ENCODE assay signal across 19 cellular contexts in the genomic region with DNA sequence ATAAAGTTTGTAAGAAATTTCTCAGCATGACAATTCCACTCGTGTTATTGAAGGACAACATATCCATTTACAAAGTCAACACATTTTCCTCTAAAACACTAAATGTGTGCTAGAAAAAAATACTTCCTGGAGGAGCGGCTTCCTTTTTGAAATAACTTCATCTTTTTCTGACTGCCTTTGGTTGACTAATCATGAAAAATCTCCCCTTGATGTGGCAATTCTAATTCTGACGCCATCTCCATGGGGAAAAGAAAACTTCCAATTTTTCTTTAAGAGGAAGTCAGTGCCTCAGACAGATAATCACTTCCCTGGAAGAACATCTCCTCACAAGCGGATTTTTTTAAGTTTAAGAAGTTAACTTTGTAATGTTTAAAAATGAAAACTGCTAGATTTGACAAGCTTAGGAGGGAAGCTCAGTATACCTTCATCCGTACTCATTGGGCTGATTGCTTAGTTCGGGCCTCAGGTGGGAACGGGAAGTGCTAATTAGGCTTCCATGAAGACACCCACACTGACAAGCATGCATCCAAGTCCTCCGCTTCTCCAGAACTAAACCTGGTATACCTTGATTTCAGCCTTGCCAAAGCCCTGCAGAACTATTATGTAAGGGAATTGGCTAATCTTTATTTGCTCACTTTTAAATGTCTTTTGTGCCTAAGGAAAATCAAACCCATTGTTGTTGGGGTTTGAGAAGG. TPM values are rescaled to one million over a fixed set of nuclear protein-coding genes. Genes with fewer than 3 reads are reported as not detected.
DNase-seq lines count a peak whose midpoint lies in the region; ATAC-seq and TF ChIP-seq lines count a peak whose summit lies in the region.
"Had no signal": no experiment of that assay in that cellular context is flagged by ENCODE, and none has a peak within 500 bp of the region (broad histone marks: within the 10 kb centered on the region; RNA-seq: fewer than 3 reads in every experiment).

No MANE protein-coding gene starts in this region.

- H3K36me3 ChIP-seq in esophagus squamous epithelium: no peaks in the 10 kb centered on the region
- H3K36me3 ChIP-seq: prostate gland had no signal

- intact Hi-C loops in esophagus squamous epithelium (cut with DNase I): no loop called here

- peak; percentile 36 for DNase-seq in GM03348 (ENCODE audit: low spot score)
- peak; percentile 24 for DNase-seq in NCI-H226
- no peak for DNase-seq in esophagus squamous epithelium (lab: John Stamatoyannopoulos, UW)
- peak; percentile 33 for DNase-seq in renal cortical epithelial cell (ENCODE audit: low read depth)
- DNase-seq in T-helper 17 cell: no peak
- DNase-seq in NCI-H82 (lab: John Stamatoyannopoulos, UW): no peak
- no peak for DNase-seq in nephron progenitor cell
- DNase-seq: activated CD4-positive, alpha-beta T cell treated with anti-CD3 and anti-CD28 coated beads for 36 hours; CD4-positive, CD25-positive, alpha-beta regulatory T cell; Karpas-422; left cardiac atrium; NCI-H2029 treated with DMSO at 0.1 percent for 48 hours; NCI-H774; SHP77 had no signal

- no peak for TF ChIP-seq CTCF in esophagus squamous epithelium (IDR thresholded peaks at IDR 0.05)
- no peak for TF ChIP-seq CTCF in nephron progenitor cell (IDR thresholded peaks at IDR 0.05)

- H3K4me1 ChIP-seq in esophagus squamous epithelium: peaks cover 0 to 40% (median 28%) of the 10 kb centered on the region in 3 donors
- H3K4me1 ChIP-seq: prostate gland had no signal

- no peak for ATAC-seq in T-helper 17 cell
- no peak for ATAC-seq in GM18868 (IDR thresholded peaks at IDR 0.05; ENCODE audit: unreplicated experiment)
- ATAC-seq: activated CD4-positive, alpha-beta T cell treated with anti-CD3 and anti-CD28 coated beads for 36 hours had no signal

- H3K4me1 Mint-ChIP-seq in T-helper 17 cell (peaks cover 21% of the 10 kb centered on the region), nephron progenitor cell (peaks cover 23% of the 10 kb centered on the region)

- H3K4me3 Mint-ChIP-seq in T-helper 17 cell (no peak overlapping the region), nephron progenitor cell (no peak overlapping the region)
- H3K4me3 Mint-ChIP-seq: activated CD4-positive, alpha-beta T cell treated with anti-CD3 and anti-CD28 coated beads for 36 hours; activated naive CD4-positive, alpha-beta T cell treated with anti-CD3 and anti-CD28 coated beads, Interleukin-2, amount 50 U/mL, for 24 hours; T-helper 2 cell treated with Interferon-gamma antibody and Interleukin-4, amounts not matched to agents 5 μg/mL and 100 μg/mL, for 36 hours had no signal

- H3K27ac Mint-ChIP-seq in T-helper 17 cell (no peak overlapping the region), nephron progenitor cell (no peak overlapping the region)
- H3K27ac Mint-ChIP-seq: activated CD4-positive, alpha-beta T cell treated with anti-CD3 and anti-CD28 coated beads for 36 hours; activated naive CD4-positive, alpha-beta T cell treated with anti-CD3 and anti-CD28 coated beads, Interleukin-2, amount 50 U/mL, for 24 hours; T-helper 2 cell treated with Interferon-gamma antibody and Interleukin-4, amounts not matched to agents 5 μg/mL and 100 μg/mL, for 36 hours had no signal

- peak overlapping the region in 3 of 4 donors; percentile 9 to 51 (median 27) for H3K27ac ChIP-seq in esophagus squamous epithelium
- H3K27ac ChIP-seq: hepatocyte, prostate gland had no signal

- H3K9me3 Mint-ChIP-seq in nephron progenitor cell: peaks cover 32% of the 10 kb centered on the region
- H3K9me3 Mint-ChIP-seq: activated naive CD4-positive, alpha-beta T cell treated with anti-CD3 and anti-CD28 coated beads, Interleukin-2, amount 50 U/mL, for 24 hours had no signal

- no peak for TF ChIP-seq POLR2A in esophagus squamous epithelium (IDR thresholded peaks at IDR 0.05)

- H3K9me3 ChIP-seq in esophagus squamous epithelium (no peaks in the 10 kb centered on the region), T-helper 17 cell (ENCODE audit: control insufficient read depth, low read length, poor library complexity, severe bottlenecking) (no peaks in the 10 kb centered on the region)
- H3K9me3 ChIP-seq: prostate gland had no signal

- no peaks in the 10 kb centered on the region for H3K27me3 ChIP-seq in esophagus squamous epithelium

- H3K36me3 Mint-ChIP-seq in T-helper 17 cell (ENCODE audit: low read depth) (no peaks in the 10 kb centered on the region), nephron progenitor cell (ENCODE audit: low read depth) (no peaks in the 10 kb centered on the region)
- H3K36me3 Mint-ChIP-seq: activated naive CD4-positive, alpha-beta T cell treated with anti-CD3 and anti-CD28 coated beads, Interleukin-2, amount 50 U/mL, for 24 hours; CD4-positive, CD25-positive, alpha-beta regulatory T cell had no signal

- no peak overlapping the region for H3K4me3 ChIP-seq in esophagus squamous epithelium
- H3K4me3 ChIP-seq: hepatocyte, prostate gland had no signal

- WGBS in esophagus squamous epithelium, 2 donors: 29 to 36% methylated on average over 8 of the region's 8 CpGs

- H3K27me3 Mint-ChIP-seq in T-helper 17 cell: no peaks in the 10 kb centered on the region
- H3K27me3 Mint-ChIP-seq in nephron progenitor cell (ENCODE audit: low read depth, poor library complexity): peaks cover 16% of the 10 kb centered on the region
- H3K27me3 Mint-ChIP-seq: activated CD4-positive, alpha-beta T cell treated with anti-CD3 and anti-CD28 coated beads for 36 hours; activated naive CD4-positive, alpha-beta T cell treated with anti-CD3 and anti-CD28 coated beads, Interleukin-2, amount 50 U/mL, for 24 hours had no signal

RNA-seq across cellular contexts. Expression of gene DUSP22, which starts 35.1 kb away (rescaled TPM):
- total RNA-seq in esophagus squamous epithelium (10 to 100 TPM; 34.2 to 54.6 (median 45.2) TPM), renal cortical epithelial cell (19.8 and 31.1 TPM in 2 replicates), T-helper 17 cell (10 to 100 TPM; 26.9 to 38.1 TPM)

Comparison
In these comparisons a context has a peak if more than half of its experiments do, and no peak if none do; other contexts are left out.
1. DNase-seq: peak in GM03348 (single experiment), NCI-H226 (single experiment) and renal cortical epithelial cell (single experiment); none in esophagus squamous epithelium (single experiment), T-helper 17 cell (0 of 3), NCI-H82 (single experiment) and nephron progenitor cell (single experiment).